Comparison of ENCODE assay signal across 1 cellular context in the genomic region with DNA sequence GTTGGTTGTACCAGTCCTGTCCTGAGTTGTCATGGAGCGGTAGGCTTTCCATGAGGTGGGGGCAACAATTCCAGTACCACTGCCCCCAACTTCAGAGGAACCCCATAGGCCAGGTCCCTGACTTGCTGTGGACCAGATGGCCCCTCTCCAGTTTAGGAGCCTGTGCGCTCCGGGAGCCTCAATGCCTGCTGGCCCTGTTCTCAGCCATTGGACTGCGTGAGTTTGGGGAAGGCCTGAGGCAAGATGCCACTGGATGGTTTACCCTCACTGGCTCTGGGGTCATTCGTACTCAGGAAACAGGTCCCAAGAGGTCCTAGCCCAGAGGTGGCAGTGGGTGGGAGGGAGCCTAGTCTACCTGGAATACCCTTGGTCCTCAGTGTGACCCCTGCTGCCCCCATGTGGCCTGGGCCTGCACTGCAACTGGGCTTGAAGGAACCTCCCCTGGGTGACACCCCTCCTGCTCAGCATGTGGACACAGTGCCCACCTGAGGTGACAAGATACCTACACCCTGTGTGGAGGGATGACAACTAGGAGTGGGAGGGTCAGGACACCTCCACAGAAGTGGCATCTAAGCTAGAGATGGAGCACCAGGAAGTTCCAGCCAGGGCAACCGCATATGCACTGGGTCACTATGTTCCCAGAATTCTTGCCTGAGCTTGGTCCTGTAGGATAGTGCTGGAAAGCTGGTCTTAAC.
TF ChIP-seq lines count a peak whose summit lies in the region.

No MANE protein-coding gene starts in this region.

TF ChIP-seq in GM12878, 131 proteins besides CTCF, POLR2A, EP300 and RAD21 (continued from another document):
- TF ChIP-seq, protein P1, sequence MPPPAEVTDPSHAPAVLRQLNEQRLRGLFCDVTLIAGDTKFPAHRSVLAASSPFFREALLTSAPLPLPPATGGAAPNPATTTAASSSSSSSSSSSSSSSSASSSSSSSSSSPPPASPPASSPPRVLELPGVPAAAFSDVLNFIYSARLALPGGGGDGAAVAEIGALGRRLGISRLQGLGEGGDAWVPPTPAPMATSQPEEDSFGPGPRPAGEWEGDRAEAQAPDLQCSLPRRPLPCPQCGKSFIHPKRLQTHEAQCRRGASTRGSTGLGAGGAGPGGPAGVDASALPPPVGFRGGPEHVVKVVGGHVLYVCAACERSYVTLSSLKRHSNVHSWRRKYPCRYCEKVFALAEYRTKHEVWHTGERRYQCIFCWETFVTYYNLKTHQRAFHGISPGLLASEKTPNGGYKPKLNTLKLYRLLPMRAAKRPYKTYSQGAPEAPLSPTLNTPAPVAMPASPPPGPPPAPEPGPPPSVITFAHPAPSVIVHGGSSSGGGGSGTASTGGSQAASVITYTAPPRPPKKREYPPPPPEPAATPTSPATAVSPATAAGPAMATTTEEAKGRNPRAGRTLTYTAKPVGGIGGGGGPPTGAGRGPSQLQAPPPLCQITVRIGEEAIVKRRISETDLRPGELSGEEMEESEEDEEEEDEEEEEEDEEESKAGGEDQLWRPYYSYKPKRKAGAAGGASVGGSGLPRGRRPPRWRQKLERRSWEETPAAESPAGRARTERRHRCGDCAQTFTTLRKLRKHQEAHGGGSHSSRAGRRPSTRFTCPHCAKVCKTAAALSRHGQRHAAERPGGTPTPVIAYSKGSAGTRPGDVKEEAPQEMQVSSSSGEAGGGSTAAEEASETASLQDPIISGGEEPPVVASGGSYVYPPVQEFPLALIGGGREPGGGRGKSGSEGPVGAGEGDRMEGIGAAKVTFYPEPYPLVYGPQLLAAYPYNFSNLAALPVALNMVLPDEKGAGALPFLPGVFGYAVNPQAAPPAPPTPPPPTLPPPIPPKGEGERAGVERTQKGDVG (CRISPR knock-in tag; IDR thresholded peaks at IDR 0.05), result no peak
- TF ChIP-seq SMC3 (IDR thresholded peaks at IDR 0.05; ENCODE audit: borderline replicate concordance, low read length) (peak; percentile 82), STAT1 (conservative IDR thresholded peaks at IDR 0.05) (no peak), NFXL1 (IDR thresholded peaks at IDR 0.05; ENCODE audit: borderline replicate concordance) (no peak), YY1 (IDR thresholded peaks at IDR 0.05; ENCODE audit: low read depth, low read length) (peak; percentile 56; the same call in 1 of the 2 replicates), IRF4 (IDR thresholded peaks at IDR 0.05; ENCODE audit: low read depth, low read length) (no peak), ZNF24 (IDR thresholded peaks at IDR 0.05) (no peak), SMAD1 (IDR thresholded peaks at IDR 0.05; ENCODE audit: low read depth, partially characterized antibody) (no peak), ZNF384 (IDR thresholded peaks at IDR 0.05; ENCODE audit: borderline replicate concordance, low read depth, low read length) (no peak), BACH1 (IDR thresholded peaks at IDR 0.05; ENCODE audit: borderline replicate concordance) (no peak), HDAC6 (IDR thresholded peaks at IDR 0.05; ENCODE audit: unreplicated experiment) (no peak), EZH2 (IDR thresholded peaks at IDR 0.05; ENCODE audit: borderline replicate concordance, control insufficient read depth, low read depth, low read length) (no peak), ZNF217 (IDR thresholded peaks at IDR 0.05) (no peak), NFYA (IDR thresholded peaks at IDR 0.05; ENCODE audit: borderline replicate concordance, low read depth, low read length) (no peak), POLR2AphosphoS2 (IDR thresholded peaks at IDR 0.05; ENCODE audit: low read depth, low read length) (no peak), SIN3A (IDR thresholded peaks at IDR 0.05; ENCODE audit: low read depth, low read length) (0 out of 2 replicates have a peak, but pooled peaks have one; percentile 22), RAD51 (IDR thresholded peaks at IDR 0.05) (no peak), NR2F1 (conservative IDR thresholded peaks at IDR 0.05) (no peak), TCF12 (IDR thresholded peaks at IDR 0.05; ENCODE audit: low read depth, low read length) (peak; percentile 36; the same call in 1 of the 2 replicates), MTA2 (IDR thresholded peaks at IDR 0.05; ENCODE audit: low read depth) (no peak), RBBP5 (conservative IDR thresholded peaks at IDR 0.05) (no peak), DPF2 (IDR thresholded peaks at IDR 0.05) (no peak), KDM1A (IDR thresholded peaks at IDR 0.05; ENCODE audit: borderline replicate concordance) (no peak)
- TF ChIP-seq, protein P2, sequence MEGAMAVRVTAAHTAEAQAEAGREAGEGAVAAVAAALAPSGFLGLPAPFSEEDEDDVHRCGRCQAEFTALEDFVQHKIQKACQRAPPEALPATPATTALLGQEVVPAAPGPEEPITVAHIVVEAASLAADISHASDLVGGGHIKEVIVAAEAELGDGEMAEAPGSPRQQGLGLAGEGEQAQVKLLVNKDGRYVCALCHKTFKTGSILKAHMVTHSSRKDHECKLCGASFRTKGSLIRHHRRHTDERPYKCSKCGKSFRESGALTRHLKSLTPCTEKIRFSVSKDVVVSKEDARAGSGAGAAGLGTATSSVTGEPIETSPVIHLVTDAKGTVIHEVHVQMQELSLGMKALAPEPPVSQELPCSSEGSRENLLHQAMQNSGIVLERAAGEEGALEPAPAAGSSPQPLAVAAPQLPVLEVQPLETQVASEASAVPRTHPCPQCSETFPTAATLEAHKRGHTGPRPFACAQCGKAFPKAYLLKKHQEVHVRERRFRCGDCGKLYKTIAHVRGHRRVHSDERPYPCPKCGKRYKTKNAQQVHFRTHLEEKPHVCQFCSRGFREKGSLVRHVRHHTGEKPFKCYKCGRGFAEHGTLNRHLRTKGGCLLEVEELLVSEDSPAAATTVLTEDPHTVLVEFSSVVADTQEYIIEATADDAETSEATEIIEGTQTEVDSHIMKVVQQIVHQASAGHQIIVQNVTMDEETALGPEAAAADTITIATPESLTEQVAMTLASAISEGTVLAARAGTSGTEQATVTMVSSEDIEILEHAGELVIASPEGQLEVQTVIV (IDR thresholded peaks at IDR 0.05; ENCODE audit: borderline replicate concordance, partially characterized antibody), result no peak
- TF ChIP-seq, protein P3, sequence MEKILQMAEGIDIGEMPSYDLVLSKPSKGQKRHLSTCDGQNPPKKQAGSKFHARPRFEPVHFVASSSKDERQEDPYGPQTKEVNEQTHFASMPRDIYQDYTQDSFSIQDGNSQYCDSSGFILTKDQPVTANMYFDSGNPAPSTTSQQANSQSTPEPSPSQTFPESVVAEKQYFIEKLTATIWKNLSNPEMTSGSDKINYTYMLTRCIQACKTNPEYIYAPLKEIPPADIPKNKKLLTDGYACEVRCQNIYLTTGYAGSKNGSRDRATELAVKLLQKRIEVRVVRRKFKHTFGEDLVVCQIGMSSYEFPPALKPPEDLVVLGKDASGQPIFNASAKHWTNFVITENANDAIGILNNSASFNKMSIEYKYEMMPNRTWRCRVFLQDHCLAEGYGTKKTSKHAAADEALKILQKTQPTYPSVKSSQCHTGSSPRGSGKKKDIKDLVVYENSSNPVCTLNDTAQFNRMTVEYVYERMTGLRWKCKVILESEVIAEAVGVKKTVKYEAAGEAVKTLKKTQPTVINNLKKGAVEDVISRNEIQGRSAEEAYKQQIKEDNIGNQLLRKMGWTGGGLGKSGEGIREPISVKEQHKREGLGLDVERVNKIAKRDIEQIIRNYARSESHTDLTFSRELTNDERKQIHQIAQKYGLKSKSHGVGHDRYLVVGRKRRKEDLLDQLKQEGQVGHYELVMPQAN (conservative IDR thresholded peaks at IDR 0.05), result no peak
- TF ChIP-seq, protein P4, sequence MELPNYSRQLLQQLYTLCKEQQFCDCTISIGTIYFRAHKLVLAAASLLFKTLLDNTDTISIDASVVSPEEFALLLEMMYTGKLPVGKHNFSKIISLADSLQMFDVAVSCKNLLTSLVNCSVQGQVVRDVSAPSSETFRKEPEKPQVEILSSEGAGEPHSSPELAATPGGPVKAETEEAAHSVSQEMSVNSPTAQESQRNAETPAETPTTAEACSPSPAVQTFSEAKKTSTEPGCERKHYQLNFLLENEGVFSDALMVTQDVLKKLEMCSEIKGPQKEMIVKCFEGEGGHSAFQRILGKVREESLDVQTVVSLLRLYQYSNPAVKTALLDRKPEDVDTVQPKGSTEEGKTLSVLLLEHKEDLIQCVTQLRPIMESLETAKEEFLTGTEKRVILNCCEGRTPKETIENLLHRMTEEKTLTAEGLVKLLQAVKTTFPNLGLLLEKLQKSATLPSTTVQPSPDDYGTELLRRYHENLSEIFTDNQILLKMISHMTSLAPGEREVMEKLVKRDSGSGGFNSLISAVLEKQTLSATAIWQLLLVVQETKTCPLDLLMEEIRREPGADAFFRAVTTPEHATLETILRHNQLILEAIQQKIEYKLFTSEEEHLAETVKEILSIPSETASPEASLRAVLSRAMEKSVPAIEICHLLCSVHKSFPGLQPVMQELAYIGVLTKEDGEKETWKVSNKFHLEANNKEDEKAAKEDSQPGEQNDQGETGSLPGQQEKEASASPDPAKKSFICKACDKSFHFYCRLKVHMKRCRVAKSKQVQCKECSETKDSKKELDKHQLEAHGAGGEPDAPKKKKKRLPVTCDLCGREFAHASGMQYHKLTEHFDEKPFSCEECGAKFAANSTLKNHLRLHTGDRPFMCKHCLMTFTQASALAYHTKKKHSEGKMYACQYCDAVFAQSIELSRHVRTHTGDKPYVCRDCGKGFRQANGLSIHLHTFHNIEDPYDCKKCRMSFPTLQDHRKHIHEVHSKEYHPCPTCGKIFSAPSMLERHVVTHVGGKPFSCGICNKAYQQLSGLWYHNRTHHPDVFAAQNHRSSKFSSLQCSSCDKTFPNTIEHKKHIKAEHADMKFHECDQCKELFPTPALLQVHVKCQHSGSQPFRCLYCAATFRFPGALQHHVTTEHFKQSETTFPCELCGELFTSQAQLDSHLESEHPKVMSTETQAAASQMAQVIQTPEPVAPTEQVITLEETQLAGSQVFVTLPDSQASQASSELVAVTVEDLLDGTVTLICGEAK (IDR thresholded peaks at IDR 0.05; ENCODE audit: borderline replicate concordance), result no peak
- TF ChIP-seq, protein P5, sequence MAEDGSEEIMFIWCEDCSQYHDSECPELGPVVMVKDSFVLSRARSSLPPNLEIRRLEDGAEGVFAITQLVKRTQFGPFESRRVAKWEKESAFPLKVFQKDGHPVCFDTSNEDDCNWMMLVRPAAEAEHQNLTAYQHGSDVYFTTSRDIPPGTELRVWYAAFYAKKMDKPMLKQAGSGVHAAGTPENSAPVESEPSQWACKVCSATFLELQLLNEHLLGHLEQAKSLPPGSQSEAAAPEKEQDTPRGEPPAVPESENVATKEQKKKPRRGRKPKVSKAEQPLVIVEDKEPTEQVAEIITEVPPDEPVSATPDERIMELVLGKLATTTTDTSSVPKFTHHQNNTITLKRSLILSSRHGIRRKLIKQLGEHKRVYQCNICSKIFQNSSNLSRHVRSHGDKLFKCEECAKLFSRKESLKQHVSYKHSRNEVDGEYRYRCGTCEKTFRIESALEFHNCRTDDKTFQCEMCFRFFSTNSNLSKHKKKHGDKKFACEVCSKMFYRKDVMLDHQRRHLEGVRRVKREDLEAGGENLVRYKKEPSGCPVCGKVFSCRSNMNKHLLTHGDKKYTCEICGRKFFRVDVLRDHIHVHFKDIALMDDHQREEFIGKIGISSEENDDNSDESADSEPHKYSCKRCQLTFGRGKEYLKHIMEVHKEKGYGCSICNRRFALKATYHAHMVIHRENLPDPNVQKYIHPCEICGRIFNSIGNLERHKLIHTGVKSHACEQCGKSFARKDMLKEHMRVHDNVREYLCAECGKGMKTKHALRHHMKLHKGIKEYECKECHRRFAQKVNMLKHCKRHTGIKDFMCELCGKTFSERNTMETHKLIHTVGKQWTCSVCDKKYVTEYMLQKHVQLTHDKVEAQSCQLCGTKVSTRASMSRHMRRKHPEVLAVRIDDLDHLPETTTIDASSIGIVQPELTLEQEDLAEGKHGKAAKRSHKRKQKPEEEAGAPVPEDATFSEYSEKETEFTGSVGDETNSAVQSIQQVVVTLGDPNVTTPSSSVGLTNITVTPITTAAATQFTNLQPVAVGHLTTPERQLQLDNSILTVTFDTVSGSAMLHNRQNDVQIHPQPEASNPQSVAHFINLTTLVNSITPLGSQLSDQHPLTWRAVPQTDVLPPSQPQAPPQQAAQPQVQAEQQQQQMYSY (CRISPR knock-in tag; IDR thresholded peaks at IDR 0.05), result no peak
- TF ChIP-seq, protein P6, sequence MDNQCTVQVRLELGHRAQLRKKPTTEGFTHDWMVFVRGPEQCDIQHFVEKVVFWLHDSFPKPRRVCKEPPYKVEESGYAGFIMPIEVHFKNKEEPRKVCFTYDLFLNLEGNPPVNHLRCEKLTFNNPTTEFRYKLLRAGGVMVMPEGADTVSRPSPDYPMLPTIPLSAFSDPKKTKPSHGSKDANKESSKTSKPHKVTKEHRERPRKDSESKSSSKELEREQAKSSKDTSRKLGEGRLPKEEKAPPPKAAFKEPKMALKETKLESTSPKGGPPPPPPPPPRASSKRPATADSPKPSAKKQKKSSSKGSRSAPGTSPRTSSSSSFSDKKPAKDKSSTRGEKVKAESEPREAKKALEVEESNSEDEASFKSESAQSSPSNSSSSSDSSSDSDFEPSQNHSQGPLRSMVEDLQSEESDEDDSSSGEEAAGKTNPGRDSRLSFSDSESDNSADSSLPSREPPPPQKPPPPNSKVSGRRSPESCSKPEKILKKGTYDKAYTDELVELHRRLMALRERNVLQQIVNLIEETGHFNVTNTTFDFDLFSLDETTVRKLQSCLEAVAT (IDR thresholded peaks at IDR 0.05), result no peak
- TF ChIP-seq, protein P7, sequence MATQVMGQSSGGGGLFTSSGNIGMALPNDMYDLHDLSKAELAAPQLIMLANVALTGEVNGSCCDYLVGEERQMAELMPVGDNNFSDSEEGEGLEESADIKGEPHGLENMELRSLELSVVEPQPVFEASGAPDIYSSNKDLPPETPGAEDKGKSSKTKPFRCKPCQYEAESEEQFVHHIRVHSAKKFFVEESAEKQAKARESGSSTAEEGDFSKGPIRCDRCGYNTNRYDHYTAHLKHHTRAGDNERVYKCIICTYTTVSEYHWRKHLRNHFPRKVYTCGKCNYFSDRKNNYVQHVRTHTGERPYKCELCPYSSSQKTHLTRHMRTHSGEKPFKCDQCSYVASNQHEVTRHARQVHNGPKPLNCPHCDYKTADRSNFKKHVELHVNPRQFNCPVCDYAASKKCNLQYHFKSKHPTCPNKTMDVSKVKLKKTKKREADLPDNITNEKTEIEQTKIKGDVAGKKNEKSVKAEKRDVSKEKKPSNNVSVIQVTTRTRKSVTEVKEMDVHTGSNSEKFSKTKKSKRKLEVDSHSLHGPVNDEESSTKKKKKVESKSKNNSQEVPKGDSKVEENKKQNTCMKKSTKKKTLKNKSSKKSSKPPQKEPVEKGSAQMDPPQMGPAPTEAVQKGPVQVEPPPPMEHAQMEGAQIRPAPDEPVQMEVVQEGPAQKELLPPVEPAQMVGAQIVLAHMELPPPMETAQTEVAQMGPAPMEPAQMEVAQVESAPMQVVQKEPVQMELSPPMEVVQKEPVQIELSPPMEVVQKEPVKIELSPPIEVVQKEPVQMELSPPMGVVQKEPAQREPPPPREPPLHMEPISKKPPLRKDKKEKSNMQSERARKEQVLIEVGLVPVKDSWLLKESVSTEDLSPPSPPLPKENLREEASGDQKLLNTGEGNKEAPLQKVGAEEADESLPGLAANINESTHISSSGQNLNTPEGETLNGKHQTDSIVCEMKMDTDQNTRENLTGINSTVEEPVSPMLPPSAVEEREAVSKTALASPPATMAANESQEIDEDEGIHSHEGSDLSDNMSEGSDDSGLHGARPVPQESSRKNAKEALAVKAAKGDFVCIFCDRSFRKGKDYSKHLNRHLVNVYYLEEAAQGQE (IDR thresholded peaks at IDR 0.05; ENCODE audit: low read depth, low read length), result no peak
- TF ChIP-seq, protein P8, sequence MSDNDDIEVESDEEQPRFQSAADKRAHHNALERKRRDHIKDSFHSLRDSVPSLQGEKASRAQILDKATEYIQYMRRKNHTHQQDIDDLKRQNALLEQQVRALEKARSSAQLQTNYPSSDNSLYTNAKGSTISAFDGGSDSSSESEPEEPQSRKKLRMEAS (IDR thresholded peaks at IDR 0.05; ENCODE audit: low read depth, low read length), result 0 out of 2 replicates have a peak, but pooled peaks have one; percentile 28
